ENCODE assay signal across 1 cellular context in genomic region chr12:49744363-49744885, GRCh38.
TF ChIP-seq lines count a peak whose summit lies in the region.

No MANE protein-coding gene starts in this region.

TF ChIP-seq in GM12878, 131 proteins besides CTCF, POLR2A, EP300 and RAD21:
- TF ChIP-seq ELK1 (IDR thresholded peaks at IDR 0.05; ENCODE audit: low read depth, low read length) (no peak), MYB (IDR thresholded peaks at IDR 0.05; ENCODE audit: borderline replicate concordance, low read depth, low read length) (no peak), NBN (IDR thresholded peaks at IDR 0.05) (no peak), KDM1A (IDR thresholded peaks at IDR 0.05; ENCODE audit: borderline replicate concordance) (no peak), ZBTB4 (CRISPR knock-in tag; IDR thresholded peaks at IDR 0.05) (no peak), FOXK2 (IDR thresholded peaks at IDR 0.05) (no peak), NRF1 (conservative IDR thresholded peaks at IDR 0.05; ENCODE audit: low read depth, low read length) (no peak), CREM (IDR thresholded peaks at IDR 0.05; ENCODE audit: low read depth) (no peak), RFX5 (IDR thresholded peaks at IDR 0.05; ENCODE audit: low read depth, low read length) (no peak), SKIL (IDR thresholded peaks at IDR 0.05; ENCODE audit: low read depth, poor library complexity, severe bottlenecking) (no peak), SREBF2 (IDR thresholded peaks at IDR 0.05; ENCODE audit: low read length) (no peak), ZZZ3 (IDR thresholded peaks at IDR 0.05; ENCODE audit: control insufficient read depth, insufficient read length, low read depth) (no peak), HDAC2 (IDR thresholded peaks at IDR 0.05) (no peak), ZNF384 (IDR thresholded peaks at IDR 0.05; ENCODE audit: borderline replicate concordance, low read depth, low read length) (no peak), HDAC6 (IDR thresholded peaks at IDR 0.05; ENCODE audit: unreplicated experiment) (no peak)
